In the genomic region with DNA sequence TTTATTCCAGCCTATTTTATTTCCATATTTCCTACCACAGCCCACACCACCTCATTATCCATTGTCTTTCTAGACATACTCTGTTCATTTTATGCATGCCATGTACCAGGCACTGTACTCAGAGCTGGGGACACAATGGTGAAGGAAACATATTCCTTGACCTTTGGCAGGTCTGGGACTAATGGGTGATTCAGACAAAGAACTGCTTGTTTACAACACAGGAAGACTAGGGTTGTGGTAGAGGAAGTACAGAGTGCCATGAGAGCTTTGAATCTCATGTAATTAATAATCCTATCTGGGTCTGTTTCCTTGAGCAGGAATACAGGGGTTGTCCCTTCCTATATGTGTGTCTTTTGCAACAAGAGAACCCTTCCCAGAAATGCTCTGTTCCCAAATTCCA, we compare ENCODE assay signal across 17 cellular contexts.
A peak's percentile ranks its signal among the peaks of the same experiment; 100 is the strongest.
DNase-seq lines count a peak whose midpoint lies in the region; ATAC-seq, FAIRE-seq and TF ChIP-seq lines count a peak whose summit lies in the region.
"Had no signal": no experiment of that assay in that cellular context is flagged by ENCODE, and none has a peak within 500 bp of the region (broad histone marks: within the 10 kb centered on the region; RNA-seq: fewer than 3 reads in every experiment).

No MANE protein-coding gene starts in this region.

- H3K4me2 ChIP-seq in endothelial cell of umbilical vein (ENCODE audit: insufficient read depth, low read length) = no peak overlapping the region

- no peaks in the 10 kb centered on the region for H3K27me3 ChIP-seq in endothelial cell of umbilical vein (ENCODE audit: control insufficient read depth in 2 of 2, insufficient read depth in 2 of 2, low read length in 2 of 2)
- H3K27me3 ChIP-seq in right lobe of liver = no peaks in the 10 kb centered on the region

- H2AFZ ChIP-seq in endothelial cell of umbilical vein (ENCODE audit: low read depth, low read length) = no peak overlapping the region
- H2AFZ ChIP-seq: GM23248 had no signal

- BruUV-seq in endothelial cell of umbilical vein (replicated peaks; lab: Mats Ljungman, UMichigan) = no TSS peak

- DNase-seq in SK-MEL-5 (ENCODE audit: low read depth, low spot score) (peak; percentile 1), endothelial cell of umbilical vein (ENCODE audit: low read depth, low spot score) (peak; percentile 4), right lobe of liver (no peak), T-helper 9 cell (no peak), NCI-H1092 (lab: John Stamatoyannopoulos, UW) (no peak)
- no peak for DNase-seq in central memory CD4-positive, alpha-beta T cell
- DNase-seq: C1 segment of cervical spinal cord; Caco-2; CD4-positive, alpha-beta memory T cell; DMS153; DND-41; GM23248; H7; HCEC 1CT had no signal

- H3K79me2 ChIP-seq in endothelial cell of umbilical vein (ENCODE audit: control insufficient read depth, insufficient read depth, low read length) = no peaks in the 10 kb centered on the region

- dilution Hi-C loops in endothelial cell of umbilical vein (cut with MboI; ENCODE audit: extremely low pct_ligation_motif_present, low sequenced_read_pairs) = no loop called here

- no peaks in the 10 kb centered on the region for H4K20me1 ChIP-seq in endothelial cell of umbilical vein (replicated peaks; ENCODE audit: control insufficient read depth, extremely low read depth, insufficient read depth, low read length)

- no peak for TF ChIP-seq CTCF in endothelial cell of umbilical vein (IDR thresholded peaks at IDR 0.05; ENCODE audit: extremely low read depth in 1 of 2, insufficient read depth in 1 of 2, low read depth in 1 of 2, low read length in 2 of 2)
- no peak for TF ChIP-seq CTCF in right lobe of liver (IDR thresholded peaks at IDR 0.05)

- H3K27ac ChIP-seq in endothelial cell of umbilical vein (ENCODE audit: insufficient read depth, low read depth, low read length) = no peak overlapping the region
- H3K27ac ChIP-seq in right lobe of liver = no peak overlapping the region
- H3K27ac ChIP-seq: GM23248 had no signal

- CTCF ChIA-PET in endothelial cell of umbilical vein (lab: Charles Lee) = no interaction called here

- H3K36me3 ChIP-seq in endothelial cell of umbilical vein (ENCODE audit: control insufficient read depth in 2 of 2, extremely low read depth in 1 of 2, insufficient read depth in 2 of 2, low read length in 2 of 2) (no peaks in the 10 kb centered on the region), right lobe of liver (no peaks in the 10 kb centered on the region)

- no peak overlapping the region for H3K9ac ChIP-seq in endothelial cell of umbilical vein (replicated peaks; ENCODE audit: extremely low read depth, insufficient read depth, low read length)
- H3K9ac ChIP-seq: GM23248 had no signal

- no peaks in the 10 kb centered on the region for H3K9me1 ChIP-seq in endothelial cell of umbilical vein (replicated peaks; ENCODE audit: control insufficient read depth, extremely low read depth, insufficient read depth, low read length)

- FAIRE-seq in endothelial cell of umbilical vein (lab: Jason Lieb, UNC) = no peak
- FAIRE-seq: G401.6, GM12892, H1 had no signal

- H3K9me3 ChIP-seq in endothelial cell of umbilical vein (replicated peaks; ENCODE audit: control insufficient read depth, insufficient read depth, low read length) = no peaks in the 10 kb centered on the region
- no peaks in the 10 kb centered on the region for H3K9me3 ChIP-seq in right lobe of liver
- H3K9me3 ChIP-seq: Caco-2 had no signal

- TF ChIP-seq POLR2A in endothelial cell of umbilical vein (IDR thresholded peaks at IDR 0.05; ENCODE audit: low read depth, low read length) (no peak), right lobe of liver (IDR thresholded peaks at IDR 0.05) (no peak)

- peak; percentile 42 to 77 (median 56) for ATAC-seq in right lobe of liver

- POLR2A ChIA-PET in endothelial cell of umbilical vein (lab: Charles Lee) = no interaction called here

- H3K4me3 ChIP-seq in endothelial cell of umbilical vein (replicated peaks in 1 of 3; ENCODE audit: insufficient read depth in 1 of 3, low read depth in 1 of 3, low read length in 3 of 3) (no peak overlapping the region), right lobe of liver (no peak overlapping the region)
- H3K4me3 ChIP-seq: GM23248 had no signal

- in situ Hi-C loops in SK-MEL-5 (cut with HindIII; ENCODE audit: low pct_unique_long_range_greater_than_20kb, low sequenced_read_pairs) = no loop called here

- H3K4me1 ChIP-seq in endothelial cell of umbilical vein (ENCODE audit: control insufficient read depth, extremely low read depth, insufficient read depth, low read length) (no peaks in the 10 kb centered on the region), right lobe of liver (no peaks in the 10 kb centered on the region)
- H3K4me1 ChIP-seq: Caco-2 had no signal

- intact Hi-C loops in endothelial cell of umbilical vein (cut with micrococcal nuclease) = no loop called here
- intact Hi-C loops in right lobe of liver (cut with DNase I) = no loop called here

TF ChIP-seq in endothelial cell of umbilical vein, 7 proteins besides CTCF, POLR2A, EP300 and RAD21:
- TF ChIP-seq POLR2AphosphoS5 (IDR thresholded peaks at IDR 0.05; ENCODE audit: insufficient read depth, low read depth, low read length) (no peak), MYC (IDR thresholded peaks at IDR 0.05; ENCODE audit: low read depth, low read length) (no peak), EZH2 (IDR thresholded peaks at IDR 0.05; ENCODE audit: borderline replicate concordance, low read depth, low read length, severe bottlenecking) (no peak), JUN (IDR thresholded peaks at IDR 0.05; ENCODE audit: borderline replicate concordance, insufficient read depth, insufficient read length, low read depth) (no peak), FOS (IDR thresholded peaks at IDR 0.05; ENCODE audit: borderline replicate concordance, insufficient read depth, low read length) (no peak), GATA2 (IDR thresholded peaks at IDR 0.05; ENCODE audit: insufficient read depth, insufficient read length, low read depth, low read length) (no peak)
- TF ChIP-seq, protein P1, sequence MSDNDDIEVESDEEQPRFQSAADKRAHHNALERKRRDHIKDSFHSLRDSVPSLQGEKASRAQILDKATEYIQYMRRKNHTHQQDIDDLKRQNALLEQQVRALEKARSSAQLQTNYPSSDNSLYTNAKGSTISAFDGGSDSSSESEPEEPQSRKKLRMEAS (IDR thresholded peaks at IDR 0.05; ENCODE audit: insufficient read depth, insufficient read length) = no peak

Comparison
In these comparisons a context has a peak if more than half of its experiments do, and no peak if none do; other contexts are left out.
1. DNase-seq: peak in SK-MEL-5 (single experiment) and endothelial cell of umbilical vein (single experiment); none in right lobe of liver (0 of 3), T-helper 9 cell (single experiment), NCI-H1092 (single experiment) and central memory CD4-positive, alpha-beta T cell (single experiment).